Comparison of ENCODE assay signal across 12 cellular contexts in genomic region chr2:218381916-218382366, GRCh38. TPM values are rescaled to one million over a fixed set of nuclear protein-coding genes. Genes with fewer than 3 reads are reported as not detected.
DNase-seq lines count a peak whose midpoint lies in the region; ATAC-seq and TF ChIP-seq lines count a peak whose summit lies in the region.
"Had no signal": no experiment of that assay in that cellular context is flagged by ENCODE, and none has a peak within 500 bp of the region (broad histone marks: within the 10 kb centered on the region; RNA-seq: fewer than 3 reads in every experiment).

Gene SLC11A1, plus strand, starts transcription at chr2:218382273. Its CDS starts 96 bp downstream, at chr2:218382369.

- H3K9me3 ChIP-seq in osteoblast (ENCODE audit: low read depth, low read length) (no peaks in the 10 kb centered on the region), aorta (ENCODE audit: control insufficient read depth, low read length) (no peaks in the 10 kb centered on the region)

- H3K27me3 ChIP-seq in osteoblast (ENCODE audit: insufficient read depth, low read length) (peaks cover 14% of the 10 kb centered on the region), aorta (ENCODE audit: control insufficient read depth in 1 of 2, insufficient read depth in 2 of 2, low read length in 1 of 2) (no peaks in the 10 kb centered on the region)

- TF ChIP-seq CTCF in osteoblast (IDR thresholded peaks at IDR 0.05; ENCODE audit: extremely low read depth, low read depth, low read length), result no peak

- peaks cover 10% of the 10 kb centered on the region for H3K4me1 Mint-ChIP-seq in stimulated activated naive CD8-positive, alpha-beta T cell treated with anti-CD3 and anti-CD28 coated beads, Interleukin-15, amount 100 ng/mL, for 72 hours

- H3K79me2 ChIP-seq in osteoblast (ENCODE audit: insufficient read depth, low read length), result no peaks in the 10 kb centered on the region

- H3K27ac ChIP-seq in osteoblast (ENCODE audit: low read depth, low read length), result no peak within 1 kb of the TSS
- no peak within 1 kb of the TSS for H3K27ac ChIP-seq in aorta (ENCODE audit: low read depth in 1 of 2, low read length in 2 of 2)
- H3K27ac ChIP-seq: epithelial cell of prostate had no signal

- H2AFZ ChIP-seq in osteoblast (ENCODE audit: low read length), result no peak within 1 kb of the TSS

- peak; percentile 19 for ATAC-seq in stimulated activated naive CD8-positive, alpha-beta T cell treated with anti-CD3 and anti-CD28 coated beads, Interleukin-15, amount 100 ng/mL, for 72 hours
- no peak for ATAC-seq in stimulated activated naive CD8-positive, alpha-beta T cell treated with anti-CD3 and anti-CD28 coated beads, Interleukin-15, Interleukin-2, amounts not matched to agents 100 U/mL and 50 U/mL, for 24 hours
- peak; percentile 67 for ATAC-seq in aorta (ENCODE audit: low FRiP score)
- ATAC-seq in HG03571 (IDR thresholded peaks at IDR 0.05; ENCODE audit: unreplicated experiment), result no peak
- no peak for ATAC-seq in GM19023 (IDR thresholded peaks at IDR 0.05; ENCODE audit: unreplicated experiment)

- no peak for DNase-seq in stimulated activated naive CD8-positive, alpha-beta T cell treated with anti-CD3 and anti-CD28 coated beads, Interleukin-15, amount 100 ng/mL, for 72 hours
- no peak for DNase-seq in stimulated activated naive CD8-positive, alpha-beta T cell treated with anti-CD3 and anti-CD28 coated beads, Interleukin-15, Interleukin-2, amounts not matched to agents 100 U/mL and 50 U/mL, for 24 hours
- peak; percentile 21 to 49 for DNase-seq in hippocampal formation (lab: John Stamatoyannopoulos, UW)
- peak; percentile 39 for DNase-seq in osteoblast (ENCODE audit: insufficient read length, low spot score, missing footprints)
- DNase-seq in aorta, result peak in 1 of 2 donors; percentile 88
- DNase-seq in NCI-H510A treated with DMSO at 0.1 percent for 48 hours (lab: John Stamatoyannopoulos, UW), result no peak
- DNase-seq: NCI-H1930, OCI-M1 had no signal

- H3K4me3 ChIP-seq in osteoblast (ENCODE audit: insufficient read depth, low read length), result no peak within 1 kb of the TSS
- no peak within 1 kb of the TSS for H3K4me3 ChIP-seq in aorta (ENCODE audit: low read length in 2 of 2)

- H3K4me1 ChIP-seq in osteoblast (ENCODE audit: insufficient read depth, low read length) (no peaks in the 10 kb centered on the region), aorta (ENCODE audit: control insufficient read depth in 1 of 2, insufficient read depth in 2 of 2, low read length in 2 of 2) (no peaks in the 10 kb centered on the region)

- no peaks in the 10 kb centered on the region for H3K36me3 ChIP-seq in osteoblast (ENCODE audit: insufficient read depth, low read length)
- H3K36me3 ChIP-seq in aorta (ENCODE audit: control insufficient read depth in 1 of 2, insufficient read depth in 2 of 2, low read length in 1 of 2), result no peaks in the 10 kb centered on the region

- H3K4me3 Mint-ChIP-seq in stimulated activated naive CD8-positive, alpha-beta T cell treated with anti-CD3 and anti-CD28 coated beads, Interleukin-15, amount 100 ng/mL, for 72 hours, result no peak within 1 kb of the TSS

- H3K27ac Mint-ChIP-seq in stimulated activated naive CD8-positive, alpha-beta T cell treated with anti-CD3 and anti-CD28 coated beads, Interleukin-15, amount 100 ng/mL, for 72 hours, result no peak within 1 kb of the TSS

- no peaks in the 10 kb centered on the region for H3K9me3 Mint-ChIP-seq in stimulated activated naive CD8-positive, alpha-beta T cell treated with anti-CD3 and anti-CD28 coated beads, Interleukin-15, amount 100 ng/mL, for 72 hours

- H3K27me3 Mint-ChIP-seq in stimulated activated naive CD8-positive, alpha-beta T cell treated with anti-CD3 and anti-CD28 coated beads, Interleukin-15, amount 100 ng/mL, for 72 hours, result peaks cover 2% of the 10 kb centered on the region

- WGBS in aorta, 2 donors, result 81 to 86% methylated on average over 13 of the region's 13 CpGs

- H3K4me2 ChIP-seq in osteoblast (ENCODE audit: insufficient read depth, low read length), result no peak within 1 kb of the TSS

- intact Hi-C loops in aorta (cut with DNase I), result no loop called here

- no peaks in the 10 kb centered on the region for H4K20me1 ChIP-seq in osteoblast (ENCODE audit: insufficient read depth, low read length)

RNA-seq across cellular contexts. Expression of gene SLC11A1, which starts in this region (rescaled TPM):
- total RNA-seq in osteoblast (0.29 and 0.36 TPM in 2 replicates), aorta (10 to 100 TPM; 40.1 to 56.1 TPM)
- polyA plus RNA-seq in aorta, result 1 to 10 TPM; 1.9 to 4.1 TPM
- total RNA-seq: astrocyte had no signal

Comparison
In these comparisons a context has a peak if more than half of its experiments do, and no peak if none do; other contexts are left out.
1. RNA of gene SLC11A1 (total RNA-seq): 40.1 to 56.1 TPM in aorta; 0.29 to 0.36 TPM in osteoblast; every median in the first group is over 10 times any median in the second.
2. ATAC-seq: peak in stimulated activated naive CD8-positive, alpha-beta T cell treated with anti-CD3 and anti-CD28 coated beads, Interleukin-15, amount 100 ng/mL, for 72 hours (single experiment) and aorta (single experiment); none in stimulated activated naive CD8-positive, alpha-beta T cell treated with anti-CD3 and anti-CD28 coated beads, Interleukin-15, Interleukin-2, amounts not matched to agents 100 U/mL and 50 U/mL, for 24 hours (single experiment), HG03571 (single experiment) and GM19023 (single experiment).
3. Peak in DNase-seq in osteoblast; RNA of the gene not detected or under 1 TPM.
4. DNase-seq: peak in hippocampal formation (2 of 2); none in stimulated activated naive CD8-positive, alpha-beta T cell treated with anti-CD3 and anti-CD28 coated beads, Interleukin-15, amount 100 ng/mL, for 72 hours (0 of 2), stimulated activated naive CD8-positive, alpha-beta T cell treated with anti-CD3 and anti-CD28 coated beads, Interleukin-15, Interleukin-2, amounts not matched to agents 100 U/mL and 50 U/mL, for 24 hours (single experiment) and NCI-H510A treated with DMSO at 0.1 percent for 48 hours (single experiment).